In the genomic region with DNA sequence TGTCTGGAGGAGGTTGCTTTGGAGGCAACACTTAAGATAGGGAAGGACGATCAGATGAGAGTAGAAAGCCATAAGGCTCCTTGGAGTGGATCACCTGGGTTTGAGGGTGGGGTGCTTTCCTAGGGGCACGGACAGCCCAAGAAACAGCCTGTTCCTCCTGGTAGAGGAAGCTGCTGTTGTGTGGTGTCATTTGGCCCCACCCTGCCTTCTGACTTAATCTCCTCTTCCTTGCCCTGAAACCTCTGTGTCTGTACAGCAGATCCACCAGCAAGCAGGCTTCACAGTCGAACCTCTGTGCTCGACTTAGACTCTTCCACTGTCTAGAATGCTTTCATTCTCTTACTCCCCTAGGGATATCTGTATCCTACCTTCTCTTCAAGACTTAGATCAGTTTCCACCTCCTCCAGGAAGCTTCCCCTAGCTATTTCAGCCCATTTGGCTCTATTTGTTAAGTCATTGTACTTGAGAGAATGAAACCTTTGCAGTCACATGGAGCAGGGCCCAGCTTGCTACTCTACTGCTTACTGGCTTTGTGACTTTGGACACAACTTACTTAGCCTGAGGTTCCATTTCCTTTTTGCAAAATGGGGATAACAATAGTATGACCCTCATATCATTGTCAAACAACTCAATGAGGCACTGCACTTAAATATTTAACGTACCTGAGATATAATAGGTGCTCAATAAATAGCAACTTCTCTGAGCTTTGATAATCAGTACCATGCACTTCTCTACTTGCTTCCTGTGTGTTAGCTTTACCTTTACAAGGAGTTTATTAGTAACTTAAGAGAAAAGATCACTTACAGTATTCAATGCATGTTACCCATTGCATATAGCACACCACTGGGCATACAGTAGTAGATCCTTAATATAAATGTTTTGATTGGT, we compare ENCODE assay signal across 9 cellular contexts. TPM values are rescaled to one million over a fixed set of nuclear protein-coding genes. Genes with fewer than 3 reads are reported as not detected.
A peak's percentile ranks its signal among the peaks of the same experiment; 100 is the strongest.
DNase-seq lines count a peak whose midpoint lies in the region; ATAC-seq and TF ChIP-seq lines count a peak whose summit lies in the region.
"Had no signal": no experiment of that assay in that cellular context is flagged by ENCODE, and none has a peak within 500 bp of the region (broad histone marks: within the 10 kb centered on the region; RNA-seq: fewer than 3 reads in every experiment).

No MANE protein-coding gene starts in this region.

- intact Hi-C loops in activated CD8-positive, alpha-beta T cell treated with anti-CD3 and anti-CD28 coated beads for 36 hours (cut with micrococcal nuclease) = loop anchor here (10.0 kb wide), 1 partner anchor 198 kb away; no protein-coding TSS in a partner anchor
- intact Hi-C loops in heart right ventricle (cut with DNase I) = loop anchor here in 3 of 10 donors (5.0 to 10.0 kb wide), 3 partner anchors 62 to 328 kb away; a partner anchor contains a TSS

- peaks cover 8% of the 10 kb centered on the region for H3K36me3 Mint-ChIP-seq in activated CD8-positive, alpha-beta T cell treated with anti-CD3 and anti-CD28 coated beads for 36 hours (ENCODE audit: low read depth)

- POLR2A ChIA-PET in activated CD8-positive, alpha-beta T cell treated with anti-CD3 and anti-CD28 coated beads for 36 hours (lab: Charles Lee) = interaction anchor here (1.3 to 4.8 kb wide), 5 partner anchors 9 to 78 kb away, joined by 4 to 42 read pairs (median 4); no protein-coding TSS in a partner anchor

- no peaks in the 10 kb centered on the region for H3K9me3 Mint-ChIP-seq in activated CD8-positive, alpha-beta T cell treated with anti-CD3 and anti-CD28 coated beads for 36 hours

- DNase-seq in activated T-cell treated with anti-CD3 and anti-CD28 coated beads for 1 hour (ENCODE audit: low read depth) (peak; percentile 22), activated T-cell treated with anti-CD3 and anti-CD28 coated beads for 4 hours (no peak), heart right ventricle (no peak), GM03348 (ENCODE audit: low spot score) (no peak)
- peak; percentile 57 for DNase-seq in activated CD8-positive, alpha-beta T cell treated with anti-CD3 and anti-CD28 coated beads for 36 hours

- peaks cover 40% of the 10 kb centered on the region for H3K4me1 Mint-ChIP-seq in activated CD8-positive, alpha-beta T cell treated with anti-CD3 and anti-CD28 coated beads for 36 hours (ENCODE audit: low read depth)

- no peaks in the 10 kb centered on the region for H3K9me3 ChIP-seq in heart right ventricle
- no peaks in the 10 kb centered on the region for H3K9me3 ChIP-seq in thymus (ENCODE audit: control insufficient read depth)

- H3K27ac ChIP-seq in heart right ventricle = peak overlapping the region; percentile 30 to 99 (median 98)
- peak overlapping the region; percentile 50 for H3K27ac ChIP-seq in thymus (ENCODE audit: low read depth)

- H3K27me3 Mint-ChIP-seq in activated CD8-positive, alpha-beta T cell treated with anti-CD3 and anti-CD28 coated beads for 36 hours = peaks cover 7% of the 10 kb centered on the region

- no peaks in the 10 kb centered on the region for H3K27me3 ChIP-seq in heart right ventricle
- no peaks in the 10 kb centered on the region for H3K27me3 ChIP-seq in thymus (ENCODE audit: control insufficient read depth, insufficient read depth)

- H3K4me3 ChIP-seq in heart right ventricle (peak overlapping the region in 6 of 10 donors; percentile 28 to 92 (median 82)), thymus (ENCODE audit: low read length) (peak overlapping the region; percentile 8)

- peaks cover 14 to 64% (median 53%) of the 10 kb centered on the region in 9 donors for H3K4me1 ChIP-seq in heart right ventricle
- H3K4me1 ChIP-seq in thymus (ENCODE audit: control insufficient read depth, insufficient read depth, low read length) = peaks cover 10% of the 10 kb centered on the region

- CTCF ChIA-PET in activated CD8-positive, alpha-beta T cell treated with anti-CD3 and anti-CD28 coated beads for 36 hours (lab: Charles Lee) = interaction anchor here (0.7 to 10.5 kb wide), 5 partner anchors 12 to 74 kb away, joined by 3 to 171 read pairs (median 4); no protein-coding TSS in a partner anchor

- no peak for ATAC-seq in activated CD8-positive, alpha-beta T cell treated with anti-CD3 and anti-CD28 coated beads for 36 hours
- peak in 1 of 8 donors; percentile 0 for ATAC-seq in heart right ventricle
- no peak for ATAC-seq in GM18907 (IDR thresholded peaks at IDR 0.05; ENCODE audit: unreplicated experiment)
- no peak for ATAC-seq in HG02981 (IDR thresholded peaks at IDR 0.05; ENCODE audit: unreplicated experiment)
- ATAC-seq: Panc1 had no signal

- H3K4me3 Mint-ChIP-seq in activated CD8-positive, alpha-beta T cell treated with anti-CD3 and anti-CD28 coated beads for 36 hours = peak overlapping the region; percentile 97

- WGBS in heart right ventricle, 2 donors = 56 to 72% methylated on average over 5 of the region's 5 CpGs
- WGBS in thymus = 68% methylated on average over 5 of the region's 5 CpGs

- TF ChIP-seq CTCF in activated CD8-positive, alpha-beta T cell treated with anti-CD3 and anti-CD28 coated beads for 36 hours (IDR thresholded peaks at IDR 0.05) = no peak
- TF ChIP-seq CTCF in heart right ventricle (IDR thresholded peaks at IDR 0.05) = no peak

- no peaks in the 10 kb centered on the region for H3K36me3 ChIP-seq in heart right ventricle
- H3K36me3 ChIP-seq in thymus (ENCODE audit: control insufficient read depth, insufficient read depth) = no peaks in the 10 kb centered on the region

- H3K27ac Mint-ChIP-seq in activated CD8-positive, alpha-beta T cell treated with anti-CD3 and anti-CD28 coated beads for 36 hours = peak overlapping the region; percentile 96

RNA-seq across cellular contexts. Expression of a gene that starts 5.0 kb away (rescaled TPM):
- 10 to 100 TPM; 47.9 to 48.2 TPM for total RNA-seq in activated CD8-positive, alpha-beta T cell treated with anti-CD3 and anti-CD28 coated beads for 36 hours
- total RNA-seq in heart right ventricle = 100 to 1,000 TPM in 1 of 10 donors, 10 to 100 TPM in 9; 48.7 to 100 (median 63.3) TPM
- polyA plus RNA-seq in heart right ventricle (10 to 100 TPM; 27.3 to 30.4 TPM), thymus (44.1 TPM)

Comparison
In these comparisons a context has a peak if more than half of its experiments do, and no peak if none do; other contexts are left out.
1. DNase-seq: peak in activated T-cell treated with anti-CD3 and anti-CD28 coated beads for 1 hour (single experiment) and activated CD8-positive, alpha-beta T cell treated with anti-CD3 and anti-CD28 coated beads for 36 hours (single experiment); none in activated T-cell treated with anti-CD3 and anti-CD28 coated beads for 4 hours (single experiment), heart right ventricle (0 of 2) and GM03348 (single experiment).